In genomic region chr1:204516180-204516879, GRCh38 we compare ENCODE assay signal across 8 cellular contexts.
A peak's percentile ranks its signal among the peaks of the same experiment; 100 is the strongest.
DNase-seq lines count a peak whose midpoint lies in the region; ATAC-seq and TF ChIP-seq lines count a peak whose summit lies in the region.

TSS of gene MDM4 (plus strand) at chr1:204516406. CDS start at chr1:204525519, 9,113 bp downstream.

- no peaks in the 10 kb centered on the region for H3K27me3 Mint-ChIP-seq in central memory CD8-positive, alpha-beta T cell

- H3K4me1 Mint-ChIP-seq in central memory CD8-positive, alpha-beta T cell: peaks cover 44% of the 10 kb centered on the region

- TF ChIP-seq CTCF in AG10803 (conservative IDR thresholded peaks at IDR 0.05; ENCODE audit: low read length): no peak

- H3K36me3 Mint-ChIP-seq in central memory CD8-positive, alpha-beta T cell (ENCODE audit: insufficient read depth): peaks cover 13% of the 10 kb centered on the region

- H3K4me3 Mint-ChIP-seq in central memory CD8-positive, alpha-beta T cell: no peak within 1 kb of the TSS

- ATAC-seq in GM19043 (IDR thresholded peaks at IDR 0.05; ENCODE audit: low read depth, unreplicated experiment) (peak; percentile 83), HG03354 (IDR thresholded peaks at IDR 0.05; ENCODE audit: poor library complexity, severe bottlenecking, unreplicated experiment) (peak; percentile 77)
- peak; percentile 77 for ATAC-seq in central memory CD8-positive, alpha-beta T cell (replicated peaks; ENCODE audit: extremely low read depth, poor library complexity, severe bottlenecking)

- peak within 1 kb of the TSS; percentile 97 for H3K4me3 ChIP-seq in AG10803 (ENCODE audit: low read length)

- no peaks in the 10 kb centered on the region for H3K9me3 Mint-ChIP-seq in central memory CD8-positive, alpha-beta T cell

- no peak within 1 kb of the TSS for H3K27ac Mint-ChIP-seq in central memory CD8-positive, alpha-beta T cell (ENCODE audit: low read depth)

- peak; percentile 97 for DNase-seq in AG10803 (ENCODE audit: low read depth)
- peak; percentile 96 to 99 for DNase-seq in NCI-H446 (lab: John Stamatoyannopoulos, UW)
- peak; percentile 84 to 86 (median 84) for DNase-seq in activated CD4-positive, CD25-positive, alpha-beta regulatory T cell (lab: John Stamatoyannopoulos, UW)
- DNase-seq in central memory CD8-positive, alpha-beta T cell (ENCODE audit: low spot score in 2 of 2): peak; percentile 85 to 89
- DNase-seq in iris pigment epithelial cell (ENCODE audit: low read depth): peak; percentile 97
- DNase-seq in stimulated activated CD4-positive, alpha-beta T cell treated with anti-CD3 and anti-CD28 coated beads, Interleukin-12 subunit alpha, Interleukin-12 subunit beta, amount 100 ng/mL, for 24 hours (ENCODE audit: low read depth in 2 of 2): peak; percentile 89

Comparison
In these comparisons a context has a peak if more than half of its experiments do, and no peak if none do; other contexts are left out.
1. Peak in every context shown above with its lines: DNase-seq, ATAC-seq and H3K4me3 ChIP-seq.